In genomic region chr11:78574386-78575381, GRCh38 we compare ENCODE assay signal across 8 cellular contexts. TPM values are rescaled to one million over a fixed set of nuclear protein-coding genes. Genes with fewer than 3 reads are reported as not detected.
DNase-seq lines count a peak whose midpoint lies in the region; ATAC-seq lines count a peak whose summit lies in the region.

A gene with protein sequence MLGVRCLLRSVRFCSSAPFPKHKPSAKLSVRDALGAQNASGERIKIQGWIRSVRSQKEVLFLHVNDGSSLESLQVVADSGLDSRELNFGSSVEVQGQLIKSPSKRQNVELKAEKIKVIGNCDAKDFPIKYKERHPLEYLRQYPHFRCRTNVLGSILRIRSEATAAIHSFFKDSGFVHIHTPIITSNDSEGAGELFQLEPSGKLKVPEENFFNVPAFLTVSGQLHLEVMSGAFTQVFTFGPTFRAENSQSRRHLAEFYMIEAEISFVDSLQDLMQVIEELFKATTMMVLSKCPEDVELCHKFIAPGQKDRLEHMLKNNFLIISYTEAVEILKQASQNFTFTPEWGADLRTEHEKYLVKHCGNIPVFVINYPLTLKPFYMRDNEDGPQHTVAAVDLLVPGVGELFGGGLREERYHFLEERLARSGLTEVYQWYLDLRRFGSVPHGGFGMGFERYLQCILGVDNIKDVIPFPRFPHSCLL (minus strand): TSS chr11:78574864. CDS start chr11:78574488, 376 bp downstream.

- H3K27ac ChIP-seq in BLaER1 = peak within 1 kb of the TSS; percentile 83

- H3K4me3 Mint-ChIP-seq in activated CD4-positive, alpha-beta T cell treated with anti-CD3 and anti-CD28 coated beads, Interleukin-2, amount 10 ng/mL, durations not matched to agents 7 days and 5 days = peak within 1 kb of the TSS; percentile 90

- H4K20me1 ChIP-seq in BLaER1 = peaks cover 5% of the 10 kb centered on the region; the same call in 1 of the 2 replicates

- H3K4me2 ChIP-seq in BLaER1 = peak within 1 kb of the TSS; percentile 95

- H3K4me1 ChIP-seq in BLaER1 = peaks cover 46% of the 10 kb centered on the region

- POLR2A ChIA-PET in activated CD4-positive, alpha-beta T cell treated with anti-CD3 and anti-CD28 coated beads, Interleukin-2, amount 10 ng/mL, durations not matched to agents 7 days and 5 days (lab: Charles Lee) = interaction anchor here (0.6 kb wide), 1 partner anchor 216 kb away, joined by 3 read pairs; no protein-coding TSS in a partner anchor

- CTCF ChIA-PET in activated CD4-positive, alpha-beta T cell treated with anti-CD3 and anti-CD28 coated beads, Interleukin-2, amount 10 ng/mL, durations not matched to agents 7 days and 5 days (lab: Charles Lee) = interaction anchor here (0.6 to 2.7 kb wide), 6 partner anchors 10 to 467 kb away, joined by 3 to 23 read pairs (median 3); no protein-coding TSS in a partner anchor

- peak within 1 kb of the TSS; percentile 75 for H3K4me3 ChIP-seq in BLaER1

- H3K9me3 Mint-ChIP-seq in activated CD4-positive, alpha-beta T cell treated with anti-CD3 and anti-CD28 coated beads, Interleukin-2, amount 10 ng/mL, durations not matched to agents 7 days and 5 days = no peaks in the 10 kb centered on the region

- H3K36me3 ChIP-seq in BLaER1 = peaks cover 22% of the 10 kb centered on the region

- ATAC-seq in GM19328 (IDR thresholded peaks at IDR 0.05; ENCODE audit: unreplicated experiment) (peak; percentile 86), HG03520 (IDR thresholded peaks at IDR 0.05; ENCODE audit: unreplicated experiment) (peak; percentile 88)

- H3K4me1 Mint-ChIP-seq in activated CD4-positive, alpha-beta T cell treated with anti-CD3 and anti-CD28 coated beads, Interleukin-2, amount 10 ng/mL, durations not matched to agents 7 days and 5 days = peaks cover 42% of the 10 kb centered on the region

- DNase-seq in NCI-H69 (lab: John Stamatoyannopoulos, UW) (peak; percentile 99), dedifferentiated amniotic fluid mesenchymal stem cell (ENCODE audit: extremely low spot score) (peak; percentile 98), left kidney (ENCODE audit: low read depth, low spot score) (peak; percentile 100)
- peak; percentile 98 for DNase-seq in activated CD4-positive, alpha-beta T cell treated with anti-CD3 and anti-CD28 coated beads, Interleukin-2, amount 10 ng/mL, durations not matched to agents 7 days and 5 days
- DNase-seq in stimulated activated CD4-positive, alpha-beta T cell treated with anti-CD3 and anti-CD28 coated beads, Interleukin-2, amount 100 ng/mL, for 24 hours = peak; percentile 99

- H3K27me3 ChIP-seq in BLaER1 = no peaks in the 10 kb centered on the region

- peaks cover 16% of the 10 kb centered on the region for H3K36me3 Mint-ChIP-seq in activated CD4-positive, alpha-beta T cell treated with anti-CD3 and anti-CD28 coated beads, Interleukin-2, amount 10 ng/mL, durations not matched to agents 7 days and 5 days (ENCODE audit: low read depth)

- H3K9ac ChIP-seq in BLaER1 = peak within 1 kb of the TSS; percentile 85

- H3K27me3 Mint-ChIP-seq in activated CD4-positive, alpha-beta T cell treated with anti-CD3 and anti-CD28 coated beads, Interleukin-2, amount 10 ng/mL, durations not matched to agents 7 days and 5 days = no peaks in the 10 kb centered on the region

- H3K9me3 ChIP-seq in BLaER1 = no peaks in the 10 kb centered on the region

- H3K27ac Mint-ChIP-seq in activated CD4-positive, alpha-beta T cell treated with anti-CD3 and anti-CD28 coated beads, Interleukin-2, amount 10 ng/mL, durations not matched to agents 7 days and 5 days = peak within 1 kb of the TSS; percentile 92

RNA-seq across cellular contexts. Expression of the gene that starts here (rescaled TPM):
- 10 to 100 TPM; 13.2 to 14.3 TPM for total RNA-seq in activated CD4-positive, alpha-beta T cell treated with anti-CD3 and anti-CD28 coated beads, Interleukin-2, amount 10 ng/mL, durations not matched to agents 7 days and 5 days

Comparison
In these comparisons a context has a peak if more than half of its experiments do, and no peak if none do; other contexts are left out.
1. Peak in every context shown above with its lines: DNase-seq, ATAC-seq, H3K4me3 ChIP-seq and H3K27ac ChIP-seq.